Comparison of ENCODE assay signal across 8 cellular contexts in the genomic region with DNA sequence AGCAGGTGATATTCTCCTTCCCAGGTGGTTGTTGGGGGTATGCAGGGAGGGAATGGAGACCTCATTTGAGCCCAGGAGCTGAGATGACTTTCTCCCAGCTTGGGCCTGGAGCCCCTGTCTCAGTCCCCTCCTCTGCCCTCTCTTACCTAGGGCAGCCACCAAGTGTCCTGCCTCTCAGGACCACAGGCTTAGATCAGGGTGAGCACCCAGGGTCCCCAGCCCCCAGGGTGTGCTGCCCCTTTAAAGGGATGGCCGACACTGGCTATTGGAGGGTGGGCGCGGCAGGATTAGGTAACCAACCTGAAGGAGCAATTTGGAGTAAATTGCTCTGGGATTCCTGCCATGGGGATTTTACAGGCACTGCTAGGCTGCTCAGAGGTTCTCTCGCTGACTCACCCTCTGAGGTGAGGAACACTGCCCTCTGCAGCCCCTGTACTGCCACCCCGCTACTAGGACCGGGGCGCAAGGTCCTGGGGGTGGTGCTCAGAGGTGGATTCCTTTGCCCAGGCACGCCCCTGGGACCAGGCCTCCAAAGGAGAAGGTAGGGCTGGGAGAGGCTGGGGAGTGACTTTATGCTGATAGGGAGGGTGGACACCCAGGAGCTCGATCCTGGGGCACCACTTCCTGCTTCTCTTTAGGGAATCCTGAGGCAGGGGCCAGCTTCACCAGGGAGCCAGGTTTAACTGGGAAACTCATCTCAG. TPM values are rescaled to one million over a fixed set of nuclear protein-coding genes. Genes with fewer than 3 reads are reported as not detected.
DNase-seq lines count a peak whose midpoint lies in the region; FAIRE-seq and TF ChIP-seq lines count a peak whose summit lies in the region.

No MANE protein-coding gene starts in this region.

- H3K79me2 ChIP-seq in H1 (ENCODE audit: control insufficient read depth in 1 of 2, insufficient read depth in 2 of 2, low read length in 2 of 2): peaks cover 0 to 35% of the 10 kb centered on the region in 2 experiments; a peak in 2 of 4 replicates
- H3K79me2 ChIP-seq in neural cell (replicated peaks; ENCODE audit: insufficient read depth, low read length): no peaks in the 10 kb centered on the region

- H4K91ac ChIP-seq in H1 (replicated peaks; ENCODE audit: insufficient read length, low read length): no peak overlapping the region

- no peak overlapping the region for H3K14ac ChIP-seq in H1 (ENCODE audit: insufficient read length)

- TF ChIP-seq POLR2A in H1 (IDR thresholded peaks at IDR 0.05; ENCODE audit: control extremely low read depth in 1 of 2, low read depth in 2 of 2, low read length in 2 of 2): peak in 1 of 2 experiments; percentile 38; a peak in 1 of 3 replicates

- no peak overlapping the region for H4K5ac ChIP-seq in H1 (ENCODE audit: insufficient read length, low read depth, low read length)

- peaks cover 10% of the 10 kb centered on the region; the same call in 1 of the 2 replicates for H3K23me2 ChIP-seq in H1 (ENCODE audit: low read depth, low read length)

- TF ChIP-seq EP300 in H1 (IDR thresholded peaks at IDR 0.05; ENCODE audit: borderline replicate concordance in 1 of 2, low read depth in 2 of 2, low read length in 2 of 2) (0 out of 3 replicates have a peak, but pooled peaks of 1 of the 2 experiments have one; percentile 13), neural cell (conservative IDR thresholded peaks at IDR 0.05; ENCODE audit: poor library complexity, severe bottlenecking) (no peak)

- peak; percentile 34 to 56 for TF ChIP-seq RAD21 in H1 (IDR thresholded peaks at IDR 0.05 in 1 of 2, conservative IDR thresholded peaks at IDR 0.05 in 1 of 2; ENCODE audit: low read depth in 2 of 2, low read length in 2 of 2)
- TF ChIP-seq RAD21 in neural cell (conservative IDR thresholded peaks at IDR 0.05): no peak

- peak overlapping the region; percentile 94; the same call in 1 of the 2 replicates for H2BK5ac ChIP-seq in H1 (ENCODE audit: low read depth, low read length)

- WGBS in H1 (ENCODE audit: extremely low coverage in 1 of 2, insufficient coverage in 1 of 2, insufficient read length in 1 of 2, insufficient replicate concordance in 2 of 2, low coverage in 1 of 2, low lambda C conversion rate in 2 of 2, missing lambda C conversion rate in 1 of 2), 2 experiments: 4% methylated on average over 9 of the region's 9 CpGs; no CpG with 5 or more reads in 1 of the 2 experiments

- peak overlapping the region; percentile 45 for H2BK12ac ChIP-seq in H1 (ENCODE audit: low read depth, low read length)

- peak overlapping the region; percentile 85; the same call in 1 of the 2 replicates for H3K18ac ChIP-seq in H1 (ENCODE audit: extremely low read depth, low read length)

- peak overlapping the region; percentile 6; the same call in 1 of the 2 replicates for H2BK20ac ChIP-seq in H1 (ENCODE audit: low read length)

- no peaks in the 10 kb centered on the region for H3K9me2 ChIP-seq in neural cell (ENCODE audit: insufficient read depth, low read length)

- H2BK120ac ChIP-seq in H1 (replicated peaks; ENCODE audit: low read depth, low read length): no peak overlapping the region

- intact Hi-C loops in ascending aorta (cut with DNase I): no loop called here

- peak overlapping the region; percentile 77 for H3K27ac ChIP-seq in H1 (ENCODE audit: low read depth, low read length)
- H3K27ac ChIP-seq in neural cell (ENCODE audit: low read length): no peak overlapping the region
- no peak overlapping the region for H3K27ac ChIP-seq in ascending aorta

- peak overlapping the region; percentile 51 to 97 (median 94); a peak in 7 of 8 replicates for H3K4me3 ChIP-seq in H1 (ENCODE audit: extremely low read depth in 1 of 4, insufficient read depth in 2 of 4, low read depth in 3 of 4, low read length in 4 of 4)
- H3K4me3 ChIP-seq in neural cell (ENCODE audit: low read length): peak overlapping the region; percentile 74
- H3K4me3 ChIP-seq in ascending aorta: peak overlapping the region in 1 of 2 donors; percentile 85

- H3K9me3 ChIP-seq in H1 (ENCODE audit: insufficient read depth in 2 of 2, low read depth in 1 of 2, low read length in 1 of 2) (no peaks in the 10 kb centered on the region), neural cell (ENCODE audit: low read length) (no peaks in the 10 kb centered on the region), ascending aorta (no peaks in the 10 kb centered on the region)

- H3K27me3 ChIP-seq in H1 (replicated peaks in 1 of 4; ENCODE audit: control insufficient read depth in 3 of 4, extremely low read depth in 1 of 4, insufficient read depth in 3 of 4, low read length in 3 of 4): no peaks in the 10 kb centered on the region
- peaks cover 5% of the 10 kb centered on the region for H3K27me3 ChIP-seq in neural cell (ENCODE audit: insufficient read depth, low read depth, low read length)
- H3K27me3 ChIP-seq in ascending aorta: no peaks in the 10 kb centered on the region

- H4K20me1 ChIP-seq in H1 (replicated peaks in 1 of 2; ENCODE audit: control insufficient read depth in 1 of 2, insufficient read depth in 2 of 2, low read length in 2 of 2) (peaks cover 5 to 7% of the 10 kb centered on the region in 2 experiments), neural cell (ENCODE audit: insufficient read depth) (no peaks in the 10 kb centered on the region)

- no peaks in the 10 kb centered on the region for H3F3A ChIP-seq in neural cell (ENCODE audit: insufficient read depth, low read length, poor library complexity, severe bottlenecking)

- no peak overlapping the region for H2AFZ ChIP-seq in H1 (ENCODE audit: low read length)
- no peak overlapping the region for H2AFZ ChIP-seq in neural cell (ENCODE audit: low read depth, low read length)

- H3K36me3 ChIP-seq in H1 (ENCODE audit: control insufficient read depth in 2 of 4, insufficient read depth in 4 of 4, low read length in 3 of 4) (no peaks in the 10 kb centered on the region), neural cell (ENCODE audit: insufficient read depth, low read length) (no peaks in the 10 kb centered on the region), ascending aorta (no peaks in the 10 kb centered on the region)

- TF ChIP-seq CTCF in H1 (IDR thresholded peaks at IDR 0.05; ENCODE audit: control extremely low read depth in 1 of 3, insufficient read depth in 1 of 3, low read depth in 1 of 3, low read length in 3 of 3) (peak; percentile 65 to 75 (median 66)), neural cell (IDR thresholded peaks at IDR 0.05; ENCODE audit: poor library complexity, severe bottlenecking) (no peak), ascending aorta (IDR thresholded peaks at IDR 0.05) (no peak)

- peak; percentile 8 to 14 for DNase-seq in NCI-H524 (lab: John Stamatoyannopoulos, UW)
- no peak for DNase-seq in NCI-H524 treated with DMSO at 0.1 percent for 48 hours (lab: John Stamatoyannopoulos, UW)
- peak; percentile 73 for DNase-seq in HuH-7.5 (ENCODE audit: low spot score)
- peak; percentile 83 for DNase-seq in RKO (ENCODE audit: low spot score)
- peak; percentile 81 to 82 for DNase-seq in H1 (ENCODE audit: low read depth in 1 of 2, low spot score in 2 of 2)
- no peak for DNase-seq in superior temporal gyrus (ENCODE audit: extremely low spot score)
- no peak for DNase-seq in ascending aorta (ENCODE audit: low spot score in 2 of 2)

- FAIRE-seq in H1 (lab: Jason Lieb, UNC): peak; percentile 87

- H3K23ac ChIP-seq in H1 (ENCODE audit: insufficient read length): no peak overlapping the region

- no peak overlapping the region for H2AK5ac ChIP-seq in H1 (ENCODE audit: low read depth, low read length)

- peak overlapping the region; percentile 12 for H3K4ac ChIP-seq in H1 (replicated peaks; ENCODE audit: insufficient read length, low read depth, low read length)

- peaks cover 8% of the 10 kb centered on the region for H3K79me1 ChIP-seq in H1 (ENCODE audit: low read depth, low read length)

- H2BK15ac ChIP-seq in H1 (ENCODE audit: low read length): 0 out of 2 replicates have a peak overlapping the region, but pooled peaks have one; percentile 61

- H3K56ac ChIP-seq in H1 (replicated peaks; ENCODE audit: insufficient read length, low read depth, low read length): peak overlapping the region; percentile 43

- CTCF ChIA-PET in H1 (lab: Charles Lee; ENCODE audit: partially characterized antibody): interaction anchor here (0.6 to 9.3 kb wide), 14 partner anchors 9 to 258 kb away, joined by 3 to 88 read pairs (median 3); no protein-coding TSS in a partner anchor

- no peak overlapping the region for H4K8ac ChIP-seq in H1 (ENCODE audit: extremely low read depth, insufficient read depth, low read length)

- H3K4me1 ChIP-seq in H1 (replicated peaks in 1 of 4; ENCODE audit: control insufficient read depth in 3 of 4, insufficient read depth in 4 of 4, low read length in 3 of 4): peaks cover 11 to 20% (median 19%) of the 10 kb centered on the region in 4 experiments
- peaks cover 0 to 4% of the 10 kb centered on the region in 2 donors for H3K4me1 ChIP-seq in ascending aorta

- peak overlapping the region; percentile 93 to 100 for H3K4me2 ChIP-seq in H1 (ENCODE audit: insufficient read depth in 1 of 2, low read depth in 2 of 2, low read length in 2 of 2)
- H3K4me2 ChIP-seq in neural cell (ENCODE audit: low read length): no peak overlapping the region

- peak overlapping the region in 2 of 4 experiments; percentile 20 to 66; a peak in 3 of 7 replicates for H3K9ac ChIP-seq in H1 (replicated peaks in 1 of 4; ENCODE audit: extremely low read depth in 1 of 4, low read depth in 3 of 4, low read length in 3 of 4)
- H3K9ac ChIP-seq in neural cell (ENCODE audit: low read length): no peak overlapping the region

- POLR2A ChIA-PET in H1 (lab: Charles Lee; ENCODE audit: partially characterized antibody): interaction anchor here (0.6 to 4.9 kb wide), 11 partner anchors 9 to 100 kb away, joined by 3 to 48 read pairs (median 4); a partner anchor contains a TSS

RNA-seq across cellular contexts. Expression of a gene that starts 1.5 kb away (rescaled TPM):
- total RNA-seq in H1 (2021; fragmentation: NEBNext Ultra II Directional; extraction: Animal tissue kit (Norgen Biotek cat#: 25700)): 55.0 and 56.5 TPM in 2 replicates
- polyA plus RNA-seq in H1 (2011; rRNA removed): 44.3 and 48.8 TPM in 2 replicates
- polyA plus RNA-seq in H1 (2011; cell fraction: cytosol; rRNA removed): 46.1 TPM
- polyA plus RNA-seq in H1 (2011; cell fraction: nucleus; rRNA removed): 65.0 TPM
- 40.0 to 54.8 TPM (median 50.7 TPM) in 4 replicates for polyA plus RNA-seq in H1 (2012, experiment 1 of 2)
- polyA plus RNA-seq in H1 (2012, experiment 2 of 2): 54.0 TPM
- polyA plus RNA-seq in H1 (2013, experiment 1 of 2): 33.6 TPM
- polyA plus RNA-seq in H1 (2013, experiment 2 of 2): 28.5 TPM
- polyA minus RNA-seq in H1 (2011; rRNA and poly(A)+ RNA removed): 63.2 and 67.1 TPM in 2 replicates
- 47.8 TPM for polyA minus RNA-seq in H1 (2011; cell fraction: cytosol; rRNA and poly(A)+ RNA removed)
- polyA minus RNA-seq in H1 (2011; cell fraction: nucleus; rRNA and poly(A)+ RNA removed): 43.5 TPM
- 4.9 and 7.9 TPM in 2 replicates for polyA plus RNA-seq in neural cell
- polyA minus RNA-seq in neural cell: 7.3 and 7.5 TPM in 2 replicates
- 9.6 TPM for total RNA-seq in ascending aorta

RNA-seq across cellular contexts. Expression of a gene that starts 58.8 kb away (rescaled TPM):
- 452 and 453 TPM in 2 replicates for total RNA-seq in H1 (2021; fragmentation: NEBNext Ultra II Directional; extraction: Animal tissue kit (Norgen Biotek cat#: 25700))
- polyA plus RNA-seq in H1 (2011; rRNA removed) (144 and 254 TPM in 2 replicates), neural cell (615 and 621 TPM in 2 replicates)
- polyA plus RNA-seq in H1 (2011; cell fraction: cytosol; rRNA removed): 207 TPM
- polyA plus RNA-seq in H1 (2011; cell fraction: nucleus; rRNA removed): 139 TPM
- polyA plus RNA-seq in H1 (2012, experiment 1 of 2): 401 to 512 TPM (median 449 TPM) in 4 replicates
- polyA plus RNA-seq in H1 (2012, experiment 2 of 2): 287 TPM
- 455 TPM for polyA plus RNA-seq in H1 (2013, experiment 1 of 2)
- polyA plus RNA-seq in H1 (2013, experiment 2 of 2): 462 TPM
- 78.8 and 84.2 TPM in 2 replicates for polyA minus RNA-seq in H1 (2011; rRNA and poly(A)+ RNA removed)
- 84.5 TPM for polyA minus RNA-seq in H1 (2011; cell fraction: cytosol; rRNA and poly(A)+ RNA removed)
- 135 TPM for polyA minus RNA-seq in H1 (2011; cell fraction: nucleus; rRNA and poly(A)+ RNA removed)
- 274 and 303 TPM in 2 replicates for polyA minus RNA-seq in neural cell
- total RNA-seq in ascending aorta: 97.7 TPM

Comparison
In these comparisons a context has a peak if more than half of its experiments do, and no peak if none do; other contexts are left out.
1. DNase-seq: peak in NCI-H524 (2 of 2), HuH-7.5 (single experiment), RKO (single experiment) and H1 (2 of 2); none in NCI-H524 treated with DMSO at 0.1 percent for 48 hours (single experiment), superior temporal gyrus (single experiment) and ascending aorta (0 of 2).
2. CTCF ChIP-seq: peak in H1 (3 of 3); none in neural cell (single experiment) and ascending aorta (0 of 3).